In the genomic region with DNA sequence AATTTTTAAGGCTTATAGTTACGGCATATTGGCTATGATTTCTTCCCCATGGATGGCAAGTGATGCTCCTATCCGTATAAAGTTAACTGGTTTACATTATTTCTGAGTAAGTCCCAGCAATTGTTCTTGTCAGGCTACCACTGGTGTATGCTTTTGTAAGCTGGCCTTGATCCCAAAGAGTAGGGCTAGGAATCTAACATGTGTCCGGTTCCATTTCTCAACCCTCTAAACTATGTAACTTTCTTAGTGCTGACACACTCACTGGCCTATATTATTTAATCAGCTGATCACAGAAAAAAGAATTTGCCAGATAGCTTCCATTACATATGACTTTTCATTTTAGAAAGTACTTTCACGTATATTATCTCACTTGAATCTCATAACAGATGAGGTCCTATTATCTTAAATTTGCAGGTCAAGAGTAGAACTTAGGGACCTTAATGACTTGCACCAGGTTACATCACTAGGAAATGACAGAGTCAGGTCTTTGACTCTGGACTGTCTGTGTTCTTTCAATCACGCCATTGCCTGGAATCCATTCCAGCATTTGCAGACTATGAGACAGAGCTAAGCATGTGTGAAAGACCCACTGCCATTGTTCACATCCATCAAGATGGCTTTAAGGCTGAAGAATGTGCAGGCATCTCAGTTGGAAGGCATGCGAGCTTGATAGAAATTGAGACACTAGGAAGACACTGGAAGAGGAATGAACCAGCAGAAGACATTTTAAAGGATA, we compare ENCODE assay signal across 31 cellular contexts.
DNase-seq lines count a peak whose midpoint lies in the region; ATAC-seq, FAIRE-seq and TF ChIP-seq lines count a peak whose summit lies in the region.
"Had no signal": no experiment of that assay in that cellular context is flagged by ENCODE, and none has a peak within 500 bp of the region (broad histone marks: within the 10 kb centered on the region; RNA-seq: fewer than 3 reads in every experiment).

No MANE protein-coding gene starts in this region.

- H2AFZ ChIP-seq in fibroblast of lung (ENCODE audit: low read length): no peak overlapping the region

- H3K27ac ChIP-seq in A549: no peak overlapping the region
- no peak overlapping the region for H3K27ac ChIP-seq in fibroblast of lung (ENCODE audit: insufficient read depth, low read length)
- no peak overlapping the region for H3K27ac ChIP-seq in RWPE1
- H3K27ac ChIP-seq: ascending aorta, BLaER1, neutrophil, spleen, tibial artery had no signal

- TF ChIP-seq CTCF in A549 (IDR thresholded peaks at IDR 0.05) (no peak), fibroblast of lung (conservative IDR thresholded peaks at IDR 0.05 in 1 of 2, IDR thresholded peaks at IDR 0.05 in 1 of 2; ENCODE audit: low read depth in 1 of 2, low read length in 2 of 2) (no peak), GM13976 (IDR thresholded peaks at IDR 0.05; ENCODE audit: borderline replicate concordance, control extremely low read depth, extremely low read depth, insufficient read depth, missing control alignments) (no peak), RWPE1 (conservative IDR thresholded peaks at IDR 0.05; ENCODE audit: low read depth) (no peak)

- no peak for ATAC-seq in A549
- ATAC-seq: left lobe of liver; Panc1; stimulated activated naive CD8-positive, alpha-beta T cell treated with anti-CD3 and anti-CD28 coated beads, Interleukin-15, Interleukin-2, amounts not matched to agents 100 U/mL and 50 U/mL, for 24 hours; T-helper 17 cell had no signal

- H3K4me2 ChIP-seq in A549 (no peak overlapping the region), fibroblast of lung (ENCODE audit: extremely low read depth, insufficient read depth, low read length) (no peak overlapping the region)
- H3K4me2 ChIP-seq: BLaER1 had no signal

- peak; percentile 78 for FAIRE-seq in A549 (lab: Jason Lieb, UNC)
- FAIRE-seq: colon, HTR-8/SVneo had no signal

- TF ChIP-seq POLR2A in A549 (IDR thresholded peaks at IDR 0.05; ENCODE audit: low read length): no peak

- no peaks in the 10 kb centered on the region for H3K79me2 ChIP-seq in fibroblast of lung (ENCODE audit: control insufficient read depth, insufficient read depth, low read length)

- 88% methylated on average over 6 of the region's 6 CpGs for WGBS in A549 (ENCODE audit: missing lambda C conversion rate)

- CTCF ChIA-PET in A549 (lab: Yijun Ruan, JAX) (no interaction called here), RWPE1 (lab: Yijun Ruan, JAX) (interaction anchor here (1.2 kb wide), 1 partner anchor 11 kb away, joined by 3 read pairs; no protein-coding TSS in a partner anchor)

- no peak for TF ChIP-seq RAD21 in A549 (conservative IDR thresholded peaks at IDR 0.05 in 1 of 2, IDR thresholded peaks at IDR 0.05 in 1 of 2)

- POLR2A ChIA-PET in A549 (lab: Yijun Ruan, JAX): no interaction called here
- POLR2A ChIA-PET in RWPE1 (lab: Yijun Ruan, JAX; ENCODE audit: low non-redundant PET): no interaction called here

- H3K4me3 ChIP-seq in A549 (no peak overlapping the region), adipocyte (ENCODE audit: low read length) (no peak overlapping the region), fibroblast of lung (replicated peaks in 1 of 4; ENCODE audit: control extremely low read depth in 1 of 4, insufficient read depth in 1 of 4, low read depth in 3 of 4, low read length in 4 of 4) (no peak overlapping the region)
- H3K4me3 ChIP-seq: ascending aorta, BLaER1, esophagus squamous epithelium, spleen, tibial artery had no signal

- no peak overlapping the region for H3K9ac ChIP-seq in adipocyte (ENCODE audit: low read length)
- no peak overlapping the region for H3K9ac ChIP-seq in fibroblast of lung (ENCODE audit: insufficient read depth, low read length)
- H3K9ac ChIP-seq: BLaER1 had no signal

- TF ChIP-seq EP300 in A549 (IDR thresholded peaks at IDR 0.05): no peak

- no peaks in the 10 kb centered on the region for H4K20me1 ChIP-seq in fibroblast of lung (ENCODE audit: control insufficient read depth, extremely low read depth, insufficient read depth, low read length)
- H4K20me1 ChIP-seq: BLaER1 had no signal

- peaks cover under 1% of the 10 kb centered on the region; the same call in 1 of the 3 replicates for H3K9me3 ChIP-seq in A549
- H3K9me3 ChIP-seq in adipocyte (ENCODE audit: control insufficient read depth, low read length): peaks cover 4% of the 10 kb centered on the region
- H3K9me3 ChIP-seq in fibroblast of lung (ENCODE audit: control insufficient read depth, insufficient read depth, low read depth, low read length): no peaks in the 10 kb centered on the region
- H3K9me3 ChIP-seq: ascending aorta, BLaER1, Caco-2, esophagus squamous epithelium, neutrophil, tibial artery had no signal

- peaks cover 18% of the 10 kb centered on the region for H3K4me1 ChIP-seq in A549
- H3K4me1 ChIP-seq in adipocyte (ENCODE audit: control insufficient read depth, insufficient read depth, low read length): peaks cover 65% of the 10 kb centered on the region
- H3K4me1 ChIP-seq in fibroblast of lung (ENCODE audit: control insufficient read depth, extremely low read depth, insufficient read depth, low read length): no peaks in the 10 kb centered on the region
- H3K4me1 ChIP-seq: ascending aorta, BLaER1, Caco-2, spleen, tibial artery had no signal

- H3K27me3 ChIP-seq in adipocyte (replicated peaks; ENCODE audit: control insufficient read depth, insufficient read depth, low read length) (no peaks in the 10 kb centered on the region), fibroblast of lung (ENCODE audit: control insufficient read depth, insufficient read depth, low read length) (no peaks in the 10 kb centered on the region)
- H3K27me3 ChIP-seq: ascending aorta, BLaER1, esophagus squamous epithelium, neutrophil, spleen, tibial artery had no signal

- no peaks in the 10 kb centered on the region for H3K36me3 ChIP-seq in adipocyte (ENCODE audit: control insufficient read depth, insufficient read depth, low read length, severe bottlenecking)
- no peaks in the 10 kb centered on the region for H3K36me3 ChIP-seq in fibroblast of lung (ENCODE audit: control insufficient read depth, insufficient read depth, low read length)
- H3K36me3 ChIP-seq: ascending aorta, BLaER1, esophagus squamous epithelium, neutrophil, spleen, tibial artery had no signal

- DNase-seq in A549 (ENCODE audit: low read depth in 1 of 2, low spot score in 1 of 2) (no peak), adipocyte (ENCODE audit: low read depth) (peak; percentile 69), fibroblast of lung (ENCODE audit: low read depth in 2 of 2) (peak; percentile 70 to 77), myocyte (ENCODE audit: low read depth) (peak; percentile 22), GM13976 (ENCODE audit: low spot score) (no peak), RWPE1 (ENCODE audit: low spot score) (no peak)
- no peak for DNase-seq in activated CD8-positive, alpha-beta memory T cell treated with anti-CD3 and anti-CD28 coated beads, Interleukin-2, amount 50 U/mL, for 48 hours
- no peak for DNase-seq in activated effector memory CD4-positive, alpha-beta T cell treated with Interleukin-2 at 50 U/mL for 16 hours
- DNase-seq: 8988T; activated CD4-positive, alpha-beta T cell treated with anti-CD3 and anti-CD28 coated beads, Interleukin-2, amount 10 ng/mL, durations not matched to agents 24 days and 14 days; Caco-2; effector memory CD4-positive, alpha-beta T cell; esophagus squamous epithelium; GOT3; midbrain; NCI-H1092; NCI-H2029 treated with DMSO at 0.1 percent for 48 hours; NCI-H446 treated with DMSO at 0.1 percent for 48 hours; NK-92 treated with Interleukin-12 subunit alpha and Interleukin-12 subunit beta, amount 100 ng/mL, for 24 hours; spleen; stimulated activated CD4-positive, alpha-beta T cell treated with anti-CD3 and anti-CD28 coated beads, Interleukin-4, amount 100 ng/mL, for 1 hour; stimulated activated naive CD8-positive, alpha-beta T cell treated with anti-CD3 and anti-CD28 coated beads, Interleukin-15, Interleukin-2, amounts not matched to agents 100 U/mL and 50 U/mL, for 24 hours; T-helper 17 cell; tibial artery had no signal

- in situ Hi-C loops in GM13976 (cut with MboI; ENCODE audit: low sequenced_read_pairs, unreplicated experiment): no loop called here

TF ChIP-seq in A549, 52 proteins besides CTCF, POLR2A, EP300 and RAD21:
- TF ChIP-seq ESRRA (IDR thresholded peaks at IDR 0.05; ENCODE audit: borderline replicate concordance, low read length): no peak
- no peak for TF ChIP-seq ZSCAN20 (CRISPR knock-in tag; IDR thresholded peaks at IDR 0.05)
- no peak for TF ChIP-seq CHD2 (IDR thresholded peaks at IDR 0.05; ENCODE audit: low read length, partially characterized antibody)
- TF ChIP-seq, protein P1, sequence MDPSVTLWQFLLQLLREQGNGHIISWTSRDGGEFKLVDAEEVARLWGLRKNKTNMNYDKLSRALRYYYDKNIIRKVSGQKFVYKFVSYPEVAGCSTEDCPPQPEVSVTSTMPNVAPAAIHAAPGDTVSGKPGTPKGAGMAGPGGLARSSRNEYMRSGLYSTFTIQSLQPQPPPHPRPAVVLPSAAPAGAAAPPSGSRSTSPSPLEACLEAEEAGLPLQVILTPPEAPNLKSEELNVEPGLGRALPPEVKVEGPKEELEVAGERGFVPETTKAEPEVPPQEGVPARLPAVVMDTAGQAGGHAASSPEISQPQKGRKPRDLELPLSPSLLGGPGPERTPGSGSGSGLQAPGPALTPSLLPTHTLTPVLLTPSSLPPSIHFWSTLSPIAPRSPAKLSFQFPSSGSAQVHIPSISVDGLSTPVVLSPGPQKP (IDR thresholded peaks at IDR 0.05; ENCODE audit: low read depth, low read length): no peak
- no peak for TF ChIP-seq GATA3 (IDR thresholded peaks at IDR 0.05; ENCODE audit: borderline replicate concordance)
- TF ChIP-seq NPAS2 (CRISPR knock-in tag; IDR thresholded peaks at IDR 0.05; ENCODE audit: borderline replicate concordance): no peak
- no peak for TF ChIP-seq CEBPB (IDR thresholded peaks at IDR 0.05)
- no peak for TF ChIP-seq FOXS1 (CRISPR knock-in tag; IDR thresholded peaks at IDR 0.05)
- TF ChIP-seq MYC (IDR thresholded peaks at IDR 0.05; ENCODE audit: borderline replicate concordance, low read length): no peak
- TF ChIP-seq, protein P2, sequence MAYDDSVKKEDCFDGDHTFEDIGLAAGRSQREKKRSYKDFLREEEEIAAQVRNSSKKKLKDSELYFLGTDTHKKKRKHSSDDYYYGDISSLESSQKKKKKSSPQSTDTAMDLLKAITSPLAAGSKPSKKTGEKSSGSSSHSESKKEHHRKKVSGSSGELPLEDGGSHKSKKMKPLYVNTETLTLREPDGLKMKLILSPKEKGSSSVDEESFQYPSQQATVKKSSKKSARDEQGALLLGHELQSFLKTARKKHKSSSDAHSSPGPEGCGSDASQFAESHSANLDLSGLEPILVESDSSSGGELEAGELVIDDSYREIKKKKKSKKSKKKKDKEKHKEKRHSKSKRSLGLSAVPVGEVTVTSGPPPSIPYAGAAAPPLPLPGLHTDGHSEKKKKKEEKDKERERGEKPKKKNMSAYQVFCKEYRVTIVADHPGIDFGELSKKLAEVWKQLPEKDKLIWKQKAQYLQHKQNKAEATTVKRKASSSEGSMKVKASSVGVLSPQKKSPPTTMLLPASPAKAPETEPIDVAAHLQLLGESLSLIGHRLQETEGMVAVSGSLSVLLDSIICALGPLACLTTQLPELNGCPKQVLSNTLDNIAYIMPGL (CRISPR knock-in tag; IDR thresholded peaks at IDR 0.05; ENCODE audit: borderline replicate concordance): no peak
- TF ChIP-seq PHF8 (IDR thresholded peaks at IDR 0.05; ENCODE audit: borderline replicate concordance, low read depth): no peak

Comparison
In these comparisons a context has a peak if more than half of its experiments do, and no peak if none do; other contexts are left out.
1. DNase-seq: peak in adipocyte (single experiment), fibroblast of lung (2 of 2) and myocyte (single experiment); none in A549 (0 of 2), GM13976 (single experiment), activated CD8-positive, alpha-beta memory T cell treated with anti-CD3 and anti-CD28 coated beads, Interleukin-2, amount 50 U/mL, for 48 hours (single experiment), activated effector memory CD4-positive, alpha-beta T cell treated with Interleukin-2 at 50 U/mL for 16 hours (single experiment) and RWPE1 (single experiment).